Comparison of ENCODE assay signal across 8 cellular contexts in the genomic region with DNA sequence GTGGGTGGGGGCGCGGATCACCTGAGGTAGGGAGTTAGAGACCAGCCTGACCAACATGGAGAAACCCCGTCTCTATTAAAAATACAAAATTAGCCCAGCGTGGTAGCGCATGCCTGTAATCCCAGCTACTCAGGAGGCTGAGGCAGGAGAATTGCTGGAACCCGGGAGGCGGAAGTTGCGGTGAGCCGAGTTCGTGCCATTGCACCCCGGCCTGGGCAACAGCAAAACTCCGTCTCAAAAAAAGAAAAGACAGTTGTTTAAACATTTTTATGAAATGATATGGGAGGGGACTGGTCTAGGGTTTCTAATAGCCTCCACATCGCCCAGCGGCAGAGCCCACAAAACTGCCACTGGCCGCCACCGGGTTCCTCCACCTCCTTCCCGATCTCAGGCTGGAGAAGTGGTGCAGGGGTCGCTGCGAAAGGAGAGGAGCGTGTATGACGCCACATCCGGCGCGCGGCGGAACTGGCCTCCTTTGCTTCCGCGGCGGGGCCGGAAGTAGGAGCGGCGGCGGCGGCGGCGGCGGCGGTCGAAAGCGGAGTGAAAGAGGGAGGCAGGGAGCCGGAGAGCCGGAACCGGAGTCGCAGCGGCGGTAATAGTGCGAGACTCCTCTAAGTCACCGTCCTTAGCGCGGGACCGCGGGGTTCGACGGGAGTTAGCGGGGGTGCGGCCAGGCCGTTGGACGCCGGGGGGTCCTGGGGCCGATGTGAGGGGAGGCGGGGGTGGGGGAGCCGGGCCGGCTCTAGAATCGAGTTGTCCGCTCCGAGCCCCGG. TPM values are rescaled to one million over a fixed set of nuclear protein-coding genes. Genes with fewer than 3 reads are reported as not detected.
DNase-seq lines count a peak whose midpoint lies in the region; ATAC-seq and TF ChIP-seq lines count a peak whose summit lies in the region.

A gene (plus strand): TSS at position 492 of the 773 bp plus-strand sequence. CDS start 384 bp downstream, outside the sequence.

- H3K79me2 ChIP-seq in OCI-LY7 (ENCODE audit: insufficient read depth, low read depth, low read length): peaks cover 37% of the 10 kb centered on the region

- peak within 1 kb of the TSS; percentile 83 to 93 (median 88) for H3K27ac ChIP-seq in BLaER1 treated with 17β-estradiol and CSF1 and Interleukin-3, amounts not matched to agents 10 nM and 100 nM
- H3K27ac ChIP-seq in HUES64 (ENCODE audit: low read depth, low read length): peak within 1 kb of the TSS; percentile 71
- peak within 1 kb of the TSS; percentile 51 for H3K27ac ChIP-seq in OCI-LY7 (ENCODE audit: low read depth, low read length, poor library complexity, severe bottlenecking)

- H2AFZ ChIP-seq in OCI-LY7 (ENCODE audit: low read length): peak within 1 kb of the TSS; percentile 0; the same call in 1 of the 2 replicates

- peak; percentile 70 for ATAC-seq in GM19455 (IDR thresholded peaks at IDR 0.05; ENCODE audit: unreplicated experiment)

- peak within 1 kb of the TSS; percentile 86 to 98 (median 94) for H3K9ac ChIP-seq in BLaER1 treated with 17β-estradiol and CSF1 and Interleukin-3, amounts not matched to agents 10 nM and 100 nM
- H3K9ac ChIP-seq in HUES64 (ENCODE audit: low read depth, low read length): peak within 1 kb of the TSS; percentile 91

- no peaks in the 10 kb centered on the region for H3K9me3 ChIP-seq in BLaER1 treated with 17β-estradiol and CSF1 and Interleukin-3, amounts not matched to agents 10 nM and 100 nM (replicated peaks in 1 of 11)
- H3K9me3 ChIP-seq in HUES64 (ENCODE audit: insufficient read depth, low read depth, low read length) (no peaks in the 10 kb centered on the region), OCI-LY7 (ENCODE audit: low read length) (no peaks in the 10 kb centered on the region), mononuclear cell (ENCODE audit: low read depth, low read length) (no peaks in the 10 kb centered on the region)

- BruUV-seq in OCI-LY7 (replicated peaks; lab: Mats Ljungman, UMichigan): TSS peak; percentile 99

- intact Hi-C loops in OCI-LY7 (cut with micrococcal nuclease; ENCODE audit: unreplicated experiment): loop anchor here (1.0 kb wide), 2 partner anchors 10 to 17 kb away; a partner anchor contains a TSS

- peaks cover 25 to 79% (median 43%) of the 10 kb centered on the region in 10 experiments for H3K4me1 ChIP-seq in BLaER1 treated with 17β-estradiol and CSF1 and Interleukin-3, amounts not matched to agents 10 nM and 100 nM
- peaks cover 3% of the 10 kb centered on the region; the same call in 1 of the 2 replicates for H3K4me1 ChIP-seq in HUES64 (ENCODE audit: insufficient read depth, low read length)
- peaks cover 26% of the 10 kb centered on the region for H3K4me1 ChIP-seq in OCI-LY7 (ENCODE audit: insufficient read depth, low read length, poor library complexity, severe bottlenecking)
- peaks cover 36% of the 10 kb centered on the region for H3K4me1 ChIP-seq in mononuclear cell (ENCODE audit: insufficient read depth, low read length)

- 4% methylated on average over 67 of the region's 67 CpGs for WGBS in HUES64

- H3K9me2 ChIP-seq in OCI-LY7 (ENCODE audit: insufficient read depth, low read length): no peaks in the 10 kb centered on the region

- DNase-seq in OCI-LY7 (ENCODE audit: low spot score) (peak; percentile 90), activated T-cell treated with anti-CD3 and anti-CD28 coated beads for 1 hour (ENCODE audit: low read depth) (peak; percentile 81), epidermal melanocyte (ENCODE audit: insufficient read length, low spot score) (peak; percentile 98)
- peak; percentile 87 to 89 for DNase-seq in stimulated activated CD8-positive, alpha-beta memory T cell treated with anti-CD3 and anti-CD28 coated beads, Interleukin-2, amount 100 ng/mL, for 48 hours (ENCODE audit: low read depth in 2 of 2)

- H3K4me2 ChIP-seq in BLaER1 treated with 17β-estradiol and CSF1 and Interleukin-3, amounts not matched to agents 10 nM and 100 nM: peak within 1 kb of the TSS; percentile 84 to 98 (median 93)
- peak within 1 kb of the TSS; percentile 99 for H3K4me2 ChIP-seq in OCI-LY7 (ENCODE audit: low read length)

- H3K36me3 ChIP-seq in BLaER1 treated with 17β-estradiol and CSF1 and Interleukin-3, amounts not matched to agents 10 nM and 100 nM: peaks cover 65 to 77% (median 72%) of the 10 kb centered on the region in 11 experiments
- H3K36me3 ChIP-seq in HUES64 (ENCODE audit: insufficient read depth, low read length) (peaks cover 52% of the 10 kb centered on the region), OCI-LY7 (ENCODE audit: insufficient read depth, low read length) (peaks cover 78% of the 10 kb centered on the region)

- no peak for TF ChIP-seq CTCF in OCI-LY7 (conservative IDR thresholded peaks at IDR 0.05; ENCODE audit: low read length)

- no peaks in the 10 kb centered on the region for H3K27me3 ChIP-seq in BLaER1 treated with 17β-estradiol and CSF1 and Interleukin-3, amounts not matched to agents 10 nM and 100 nM
- H3K27me3 ChIP-seq in HUES64 (ENCODE audit: insufficient read depth, low read length) (no peaks in the 10 kb centered on the region), mononuclear cell (ENCODE audit: insufficient read depth, low read length) (no peaks in the 10 kb centered on the region)

- CTCF ChIA-PET in OCI-LY7 (lab: Charles Lee; ENCODE audit: unreplicated experiment): no interaction called here

- POLR2A ChIA-PET in OCI-LY7 (lab: Charles Lee): interaction anchor here (0.7 to 1.5 kb wide), 4 partner anchors 9 to 79 kb away, joined by 3 to 5 read pairs (median 4); a partner anchor contains a TSS

- H4K20me1 ChIP-seq in BLaER1 treated with 17β-estradiol and CSF1 and Interleukin-3, amounts not matched to agents 10 nM and 100 nM: peaks cover 54 to 71% (median 59%) of the 10 kb centered on the region in 11 experiments
- H4K20me1 ChIP-seq in OCI-LY7 (ENCODE audit: insufficient read depth, low read length): peaks cover 5% of the 10 kb centered on the region

- peak within 1 kb of the TSS; percentile 83 to 98 (median 94) for H3K4me3 ChIP-seq in BLaER1 treated with 17β-estradiol and CSF1 and Interleukin-3, amounts not matched to agents 10 nM and 100 nM
- H3K4me3 ChIP-seq in HUES64 (ENCODE audit: low read length) (peak within 1 kb of the TSS; percentile 99), OCI-LY7 (ENCODE audit: low read depth, low read length, poor library complexity, severe bottlenecking) (peak within 1 kb of the TSS; percentile 98), mononuclear cell (ENCODE audit: low read length) (peak within 1 kb of the TSS; percentile 85)

RNA-seq across cellular contexts. Expression of the gene that starts here (rescaled TPM):
- 123 TPM for polyA plus RNA-seq in HUES64 (2013, experiment 1 of 2)
- 122 TPM for polyA plus RNA-seq in HUES64 (2013, experiment 2 of 2)
- 137 and 144 TPM in 2 replicates for total RNA-seq in OCI-LY7 (2014; rRNA removed; shearing (Covaris generic))
- 124 and 130 TPM in 2 replicates for total RNA-seq in OCI-LY7 (2022)
- total RNA-seq in mononuclear cell: 79.7 TPM

Comparison
In these comparisons a context has a peak if more than half of its experiments do, and no peak if none do; other contexts are left out.
1. Peak in every context shown above with its lines: DNase-seq, ATAC-seq, H3K4me3 ChIP-seq and H3K27ac ChIP-seq.